In genomic region chr3:120449701-120450216, GRCh38 we compare ENCODE assay signal across 8 cellular contexts. TPM values are rescaled to one million over a fixed set of nuclear protein-coding genes. Genes with fewer than 3 reads are reported as not detected.
A peak's percentile ranks its signal among the peaks of the same experiment; 100 is the strongest.
DNase-seq lines count a peak whose midpoint lies in the region; ATAC-seq and TF ChIP-seq lines count a peak whose summit lies in the region.

No MANE protein-coding gene starts in this region.

- intact Hi-C loops in Right ventricle myocardium superior (cut with DNase I): loop anchor here (10.0 kb wide), 1 partner anchor 105 kb away; no protein-coding TSS in a partner anchor

- H4K20me1 ChIP-seq in GM23248 (ENCODE audit: insufficient read depth): peaks cover 4% of the 10 kb centered on the region

- H3K27me3 ChIP-seq in GM23248 (replicated peaks; ENCODE audit: insufficient read depth): no peaks in the 10 kb centered on the region

- peak overlapping the region; percentile 84 for H3K27ac ChIP-seq in GM23248

- H2AFZ ChIP-seq in GM23248: no peak overlapping the region

- H3K36me3 ChIP-seq in GM23248 (ENCODE audit: low read depth): peaks cover 33% of the 10 kb centered on the region

- H3K4me3 ChIP-seq in GM23248: peak overlapping the region; percentile 81
- peak overlapping the region; percentile 93 for H3K4me3 ChIP-seq in WI38 (ENCODE audit: low read depth, low read length)
- peak overlapping the region; percentile 89 for H3K4me3 ChIP-seq in retinal pigment epithelial cell (ENCODE audit: low read length)

- H3K9ac ChIP-seq in GM23248: peak overlapping the region; percentile 92

- H3K4me1 ChIP-seq in GM23248 (ENCODE audit: insufficient read depth): peaks cover 35% of the 10 kb centered on the region

- peak overlapping the region; percentile 99 for H3K4me2 ChIP-seq in GM23248 (ENCODE audit: unreplicated experiment)

- H3K79me2 ChIP-seq in GM23248 (ENCODE audit: insufficient read depth): peaks cover 62% of the 10 kb centered on the region

- WGBS in GM23248 (ENCODE audit: low coverage in 1 of 2, low lambda C conversion rate in 2 of 2, missing lambda C conversion rate in 2 of 2), 2 experiments: 0 to 1% methylated on average over 10 of the region's 10 CpGs

- in situ Hi-C loops in GM23248 (cut with MboI): loop anchor here (10.0 kb wide), 1 partner anchor 105 kb away; no protein-coding TSS in a partner anchor

- no peaks in the 10 kb centered on the region for H3K9me2 ChIP-seq in GM23248 (ENCODE audit: insufficient read depth)

- peaks cover 53% of the 10 kb centered on the region for H3F3A ChIP-seq in GM23248 (ENCODE audit: insufficient read depth)

- no peak for TF ChIP-seq CTCF in WI38 (IDR thresholded peaks at IDR 0.05; ENCODE audit: low read depth, low read length)
- no peak for TF ChIP-seq CTCF in retinal pigment epithelial cell (conservative IDR thresholded peaks at IDR 0.05; ENCODE audit: low read depth, low read length)

- no peaks in the 10 kb centered on the region for H3K9me3 ChIP-seq in GM23248 (ENCODE audit: low read depth)

- peak; percentile 52 for ATAC-seq in Right ventricle myocardium superior (ENCODE audit: poor library complexity)

- DNase-seq in GM23248 (peak; percentile 87), Right ventricle myocardium superior (no peak), retinal pigment epithelial cell (ENCODE audit: low read depth) (no peak), cerebellum (ENCODE audit: low spot score) (no peak), DMS153 treated with DMSO at 0.1 percent for 48 hours (lab: John Stamatoyannopoulos, UW; ENCODE audit: unreplicated experiment) (no peak), HPDE6-E6E7 (ENCODE audit: extremely low spot score) (no peak), NCI-H1930 (lab: John Stamatoyannopoulos, UW) (no peak)

RNA-seq across cellular contexts. Expression of gene FSTL1, which starts 1.0 kb away (rescaled TPM):
- 4,171 and 4,244 TPM in 2 replicates for total RNA-seq in GM23248 (2014; rRNA removed; shearing (Covaris generic))
- polyA plus RNA-seq in GM23248 (2016; fragmentation: Nextera tagmentation; extraction: Ambion mirVana): 1,910 and 1,919 TPM in 2 replicates
- 209 TPM for total RNA-seq in Right ventricle myocardium superior
- 66.6 TPM for total RNA-seq in cerebellum

Comparison
In these comparisons a context has a peak if more than half of its experiments do, and no peak if none do; other contexts are left out.
1. RNA of gene FSTL1, which starts 1.0 kb away (total RNA-seq): 4,171 to 4,244 TPM in GM23248; 209 TPM in Right ventricle myocardium superior (single experiment) and 66.6 TPM in cerebellum (single experiment); every median in the first group is over 10 times any median in the second.
2. Peak in every context shown above with its lines, with median percentiles within 50 percentile points of each other: H3K4me3 ChIP-seq.